In genomic region chr10:21405981-21406380, GRCh38 we compare ENCODE assay signal across 1 cellular context.
TF ChIP-seq lines count a peak whose summit lies in the region.

No MANE protein-coding gene starts in this region.

TF ChIP-seq in H1, 55 proteins besides CTCF, POLR2A, EP300 and RAD21:
- TF ChIP-seq MAX (IDR thresholded peaks at IDR 0.05), result peak; percentile 54; the same call in 1 of the 2 replicates
- TF ChIP-seq, protein P1, sequence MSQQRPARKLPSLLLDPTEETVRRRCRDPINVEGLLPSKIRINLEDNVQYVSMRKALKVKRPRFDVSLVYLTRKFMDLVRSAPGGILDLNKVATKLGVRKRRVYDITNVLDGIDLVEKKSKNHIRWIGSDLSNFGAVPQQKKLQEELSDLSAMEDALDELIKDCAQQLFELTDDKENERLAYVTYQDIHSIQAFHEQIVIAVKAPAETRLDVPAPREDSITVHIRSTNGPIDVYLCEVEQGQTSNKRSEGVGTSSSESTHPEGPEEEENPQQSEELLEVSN (IDR thresholded peaks at IDR 0.05), result peak; percentile 76
- no peak for TF ChIP-seq POU5F1 (IDR thresholded peaks at IDR 0.05; ENCODE audit: low read depth, low read length)
